In the genomic region with DNA sequence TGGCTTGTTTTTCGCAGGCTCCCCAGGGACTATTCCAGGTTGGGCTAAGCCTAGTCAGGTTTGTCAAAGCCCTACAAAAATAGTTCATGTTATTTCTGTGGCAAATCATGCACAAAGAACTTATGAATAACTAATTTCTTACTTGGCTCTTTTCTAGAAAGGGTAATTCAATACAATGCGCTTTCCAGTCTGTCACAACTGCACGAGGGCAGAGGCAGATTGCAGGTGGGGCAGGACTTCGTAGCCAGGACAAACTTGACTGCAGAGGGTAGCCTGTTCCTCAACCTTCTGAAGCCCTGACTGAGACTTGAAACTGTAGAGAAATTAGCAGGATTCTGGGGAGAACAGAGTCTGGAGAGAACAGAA, we compare ENCODE assay signal across 9 cellular contexts.
DNase-seq lines count a peak whose midpoint lies in the region; ATAC-seq and TF ChIP-seq lines count a peak whose summit lies in the region.
"Had no signal": no experiment of that assay in that cellular context is flagged by ENCODE, and none has a peak within 500 bp of the region (broad histone marks: within the 10 kb centered on the region; RNA-seq: fewer than 3 reads in every experiment).

No MANE protein-coding gene starts in this region.

- H3K9ac ChIP-seq in SK-N-MC (ENCODE audit: insufficient read length) = no peak overlapping the region

- H3K4me1 ChIP-seq in left ventricle myocardium inferior (peaks cover 4% of the 10 kb centered on the region), thymus (ENCODE audit: control insufficient read depth, insufficient read depth, low read length) (no peaks in the 10 kb centered on the region)

- H3K36me3 ChIP-seq in left ventricle myocardium inferior (no peaks in the 10 kb centered on the region), SK-N-MC (ENCODE audit: insufficient read depth, low read length) (no peaks in the 10 kb centered on the region), thymus (ENCODE audit: control insufficient read depth, insufficient read depth) (no peaks in the 10 kb centered on the region)

- H3K9me3 ChIP-seq in left ventricle myocardium inferior (replicated peaks) = no peaks in the 10 kb centered on the region
- no peaks in the 10 kb centered on the region for H3K9me3 ChIP-seq in SK-N-MC (ENCODE audit: low read depth, low read length)
- no peaks in the 10 kb centered on the region for H3K9me3 ChIP-seq in thymus (ENCODE audit: control insufficient read depth)

- DNase-seq in left ventricle myocardium inferior (no peak), cardiac septum (ENCODE audit: low spot score) (no peak), SK-N-MC (ENCODE audit: low read depth, low spot score) (no peak), midbrain (lab: John Stamatoyannopoulos, UW) (no peak), NCI-H1092 (lab: John Stamatoyannopoulos, UW) (no peak), NCI-H446 treated with DMSO at 0.1 percent for 48 hours (lab: John Stamatoyannopoulos, UW) (no peak)
- DNase-seq: NCI-H748 treated with DMSO at 0.1 percent for 48 hours had no signal

- WGBS in thymus = 55% methylated on average over 4 of the region's 4 CpGs

- no peak for TF ChIP-seq CTCF in left ventricle myocardium inferior (IDR thresholded peaks at IDR 0.05; ENCODE audit: borderline replicate concordance)

- H3K27me3 ChIP-seq in left ventricle myocardium inferior (ENCODE audit: low read depth) (no peaks in the 10 kb centered on the region), thymus (ENCODE audit: control insufficient read depth, insufficient read depth) (no peaks in the 10 kb centered on the region)

- peak; percentile 46 for ATAC-seq in HG02870 (IDR thresholded peaks at IDR 0.05; ENCODE audit: unreplicated experiment)

- H3K27ac ChIP-seq in left ventricle myocardium inferior (replicated peaks) = peak overlapping the region; percentile 23
- H3K27ac ChIP-seq in SK-N-MC = no peak overlapping the region
- H3K27ac ChIP-seq in thymus (ENCODE audit: low read depth) = peak overlapping the region; percentile 31

- H3K4me3 ChIP-seq in left ventricle myocardium inferior = no peak overlapping the region
- peak overlapping the region; percentile 51 for H3K4me3 ChIP-seq in SK-N-MC
- no peak overlapping the region for H3K4me3 ChIP-seq in thymus (ENCODE audit: low read length)

- intact Hi-C loops in left ventricle myocardium inferior (cut with micrococcal nuclease) = no loop called here
- intact Hi-C loops in cardiac septum (cut with DNase I) = no loop called here
